13 cellular contexts compared by ENCODE assay signal in genomic region chrX:150044556-150044955, GRCh38.
"Had no signal": no experiment of that assay in that cellular context is flagged by ENCODE, and none has a peak within 500 bp of the region (broad histone marks: within the 10 kb centered on the region; RNA-seq: fewer than 3 reads in every experiment).

No MANE protein-coding gene starts in this region.

- H3K9me3 Mint-ChIP-seq: activated T-helper 1 cell treated with anti-CD3 and anti-CD28 coated beads, Interleukin-12 subunit alpha, Interleukin-12 subunit beta, Interleukin-2, Interleukin-4 antibody, amounts not matched to agents 30 ng/mL and 10 ng/mL and 1 ng/mL, durations not matched to agents 14 hours and 24 hours and 36 hours; dendritic cell treated with granulocyte-macrophage colony-stimulating factor and Interleukin-4, amounts not matched to agents 40 ng/mL and 50 ng/mL, for 4 days; type B pancreatic cell had no signal

- H3K27me3 Mint-ChIP-seq: dendritic cell treated with granulocyte-macrophage colony-stimulating factor and Interleukin-4, amounts not matched to agents 40 ng/mL and 50 ng/mL, for 4 days; type B pancreatic cell had no signal

- H3K27ac Mint-ChIP-seq: activated T-helper 1 cell treated with anti-CD3 and anti-CD28 coated beads, Interleukin-12 subunit alpha, Interleukin-12 subunit beta, Interleukin-2, Interleukin-4 antibody, amounts not matched to agents 30 ng/mL and 10 ng/mL and 1 ng/mL, durations not matched to agents 14 hours and 24 hours and 36 hours; brain; dendritic cell treated with granulocyte-macrophage colony-stimulating factor and Interleukin-4, amounts not matched to agents 40 ng/mL and 50 ng/mL, for 4 days; effector memory CD8-positive, alpha-beta T cell; nephron progenitor cell; type B pancreatic cell had no signal

- DNase-seq: activated CD4-positive, alpha-beta T cell treated with anti-CD3 and anti-CD28 coated beads for 48 hours; activated naive CD4-positive, alpha-beta T cell treated with Interleukin-2 at 50 U/mL for 16 hours; adrenal gland; effector memory CD8-positive, alpha-beta T cell; glutamatergic neuron; nephron progenitor cell; stimulated activated CD4-positive, alpha-beta T cell treated with anti-CD3 and anti-CD28 coated beads, Interleukin-2, amount 100 ng/mL, for 48 hours; stimulated activated naive CD8-positive, alpha-beta T cell treated with anti-CD3 and anti-CD28 coated beads, Interleukin-15, Interleukin-2, amounts not matched to agents 100 U/mL and 50 U/mL, for 24 hours had no signal

- H3K27ac ChIP-seq: adrenal gland, suprapubic skin had no signal

- H3K4me3 ChIP-seq: adrenal gland, suprapubic skin had no signal

- H3K36me3 ChIP-seq: adrenal gland, suprapubic skin had no signal

- H3K36me3 Mint-ChIP-seq: brain, type B pancreatic cell had no signal

- H3K4me1 Mint-ChIP-seq: brain, nephron progenitor cell had no signal

- H3K4me1 ChIP-seq: adrenal gland, suprapubic skin had no signal

- ATAC-seq: effector memory CD8-positive, alpha-beta T cell; stimulated activated naive CD8-positive, alpha-beta T cell treated with anti-CD3 and anti-CD28 coated beads, Interleukin-15, Interleukin-2, amounts not matched to agents 100 U/mL and 50 U/mL, for 24 hours had no signal

- H3K9me3 ChIP-seq: adrenal gland, suprapubic skin had no signal

- H3K27me3 ChIP-seq: adrenal gland, suprapubic skin had no signal

- H3K4me3 Mint-ChIP-seq: activated T-helper 1 cell treated with anti-CD3 and anti-CD28 coated beads, Interleukin-12 subunit alpha, Interleukin-12 subunit beta, Interleukin-2, Interleukin-4 antibody, amounts not matched to agents 30 ng/mL and 10 ng/mL and 1 ng/mL, durations not matched to agents 14 hours and 24 hours and 36 hours; brain; dendritic cell treated with granulocyte-macrophage colony-stimulating factor and Interleukin-4, amounts not matched to agents 40 ng/mL and 50 ng/mL, for 4 days; effector memory CD8-positive, alpha-beta T cell; nephron progenitor cell; type B pancreatic cell had no signal
